In genomic region chr10:132150777-132151176, GRCh38 we compare ENCODE assay signal across 24 cellular contexts. TPM values are rescaled to one million over a fixed set of nuclear protein-coding genes. Genes with fewer than 3 reads are reported as not detected.
DNase-seq lines count a peak whose midpoint lies in the region; ATAC-seq, FAIRE-seq and TF ChIP-seq lines count a peak whose summit lies in the region.
"Had no signal": no experiment of that assay in that cellular context is flagged by ENCODE, and none has a peak within 500 bp of the region (broad histone marks: within the 10 kb centered on the region; RNA-seq: fewer than 3 reads in every experiment).

No MANE protein-coding gene starts in this region.

- no peak overlapping the region for H3K27ac ChIP-seq in HepG2 (ENCODE audit: extremely low read length, insufficient read depth, low read length)
- no peak overlapping the region for H3K27ac ChIP-seq in right lobe of liver
- no peak overlapping the region for H3K27ac ChIP-seq in HEK293 (ENCODE audit: extremely low read depth, low read depth, low read length)
- no peak overlapping the region for H3K27ac ChIP-seq in K562 (ENCODE audit: extremely low read depth, low read depth, low read length)
- H3K27ac ChIP-seq: 22Rv1, A549, BLaER1 had no signal

- H2AFZ ChIP-seq in HepG2 (ENCODE audit: low read length) = no peak overlapping the region
- H2AFZ ChIP-seq in K562 (ENCODE audit: low read depth, low read length) = no peak overlapping the region

- intact Hi-C loops in HepG2 (cut with micrococcal nuclease; ENCODE audit: unreplicated experiment) = no loop called here
- intact Hi-C loops in right lobe of liver (cut with DNase I) = no loop called here
- intact Hi-C loops in K562 (cut with micrococcal nuclease) = no loop called here

- 39% methylated on average over 2 of the region's 2 CpGs for WGBS in HepG2 (ENCODE audit: low lambda C conversion rate)
- WGBS in right lobe of liver (ENCODE audit: insufficient coverage, low coverage, low lambda C conversion rate, missing lambda C conversion rate) = 92% methylated on average over 2 of the region's 2 CpGs
- whole genome bisulfite sequencing in K562 (ENCODE audit: insufficient coverage, low coverage, missing lambda C conversion rate) = 19% methylated on average over 2 of the region's 2 CpGs

- H3K9ac ChIP-seq in HepG2 (ENCODE audit: insufficient read depth, low read depth, low read length) (no peak overlapping the region), K562 (ENCODE audit: insufficient read depth in 1 of 2, low read depth in 2 of 2, low read length in 2 of 2) (no peak overlapping the region)
- H3K9ac ChIP-seq: BLaER1 had no signal

- TF ChIP-seq EP300 in HepG2 (IDR thresholded peaks at IDR 0.05; ENCODE audit: low read depth in 2 of 2, low read length in 2 of 2) = no peak
- no peak for TF ChIP-seq EP300 in HepG2 (CRISPR knock-in tag; IDR thresholded peaks at IDR 0.05; ENCODE audit: borderline replicate concordance)
- no peak for TF ChIP-seq EP300 in K562 (IDR thresholded peaks at IDR 0.05; ENCODE audit: low read length)

- no peak for TF ChIP-seq RAD21 in HepG2 (CRISPR knock-in tag; IDR thresholded peaks at IDR 0.05)
- TF ChIP-seq RAD21 in K562 (CRISPR knock-in tag; conservative IDR thresholded peaks at IDR 0.05 in 1 of 2, IDR thresholded peaks at IDR 0.05 in 1 of 2) = no peak

- H3K9me3 ChIP-seq in HepG2 (ENCODE audit: low read length) (no peaks in the 10 kb centered on the region), right lobe of liver (no peaks in the 10 kb centered on the region), HEK293 (ENCODE audit: control insufficient read depth, insufficient read depth, low read depth, low read length) (no peaks in the 10 kb centered on the region), K562 (replicated peaks; ENCODE audit: control insufficient read depth, insufficient read depth, low read depth, low read length) (no peaks in the 10 kb centered on the region)
- H3K9me3 ChIP-seq: A549, BE2C, BLaER1, Caco-2 had no signal

- TF ChIP-seq CTCF in HepG2 (CRISPR knock-in tag; IDR thresholded peaks at IDR 0.05) = no peak
- no peak for TF ChIP-seq CTCF in right lobe of liver (IDR thresholded peaks at IDR 0.05)
- TF ChIP-seq CTCF in HEK293 (tag by site-specific recombination; IDR thresholded peaks at IDR 0.05) = no peak
- TF ChIP-seq CTCF in K562 (IDR thresholded peaks at IDR 0.05 in 2 of 3, conservative IDR thresholded peaks at IDR 0.05 in 1 of 3; ENCODE audit: insufficient read depth in 2 of 3, low read depth in 1 of 3, low read length in 3 of 3) = no peak

- H4K20me1 ChIP-seq in HepG2 (ENCODE audit: insufficient read depth, low read length) (peaks cover 2% of the 10 kb centered on the region; the same call in 1 of the 2 replicates), K562 (replicated peaks; ENCODE audit: control insufficient read depth, insufficient read depth, low read length) (no peaks in the 10 kb centered on the region)
- H4K20me1 ChIP-seq: BLaER1 had no signal

- H3K36me3 ChIP-seq in HepG2 (replicated peaks in 1 of 2; ENCODE audit: control insufficient read depth in 1 of 2, insufficient read depth in 2 of 2, low read length in 2 of 2) (no peaks in the 10 kb centered on the region), right lobe of liver (no peaks in the 10 kb centered on the region), HEK293 (ENCODE audit: control insufficient read depth in 2 of 2, insufficient read depth in 1 of 2, low read length in 2 of 2) (no peaks in the 10 kb centered on the region), K562 (ENCODE audit: control insufficient read depth, insufficient read depth, low read length) (no peaks in the 10 kb centered on the region)
- H3K36me3 ChIP-seq: BE2C, BLaER1 had no signal

- BruUV-seq in HepG2 (replicated peaks; lab: Mats Ljungman, UMichigan) = no TSS peak
- no TSS peak for BruUV-seq in K562 (replicated peaks; lab: Mats Ljungman, UMichigan)

- TF ChIP-seq POLR2A in HepG2 (IDR thresholded peaks at IDR 0.05; ENCODE audit: insufficient read depth in 1 of 2, low read depth in 2 of 2, low read length in 2 of 2) (no peak), right lobe of liver (IDR thresholded peaks at IDR 0.05) (no peak), K562 (conservative IDR thresholded peaks at IDR 0.05) (no peak)

- no peaks in the 10 kb centered on the region for H3K9me1 ChIP-seq in K562 (ENCODE audit: control insufficient read depth, insufficient read depth, low read length)

- no peak for ATAC-seq in HepG2
- ATAC-seq in right lobe of liver = no peak
- ATAC-seq in K562 = no peak
- no peak for ATAC-seq in HG02981 (IDR thresholded peaks at IDR 0.05; ENCODE audit: unreplicated experiment)
- ATAC-seq: A549; CD8-positive, alpha-beta T cell had no signal

- H3K4me3 ChIP-seq in HepG2 (replicated peaks in 1 of 3; ENCODE audit: insufficient read depth in 1 of 3, low read depth in 2 of 3, low read length in 3 of 3) (no peak overlapping the region), right lobe of liver (no peak overlapping the region), HEK293 (ENCODE audit: low read depth, low read length) (no peak overlapping the region), K562 (no peak overlapping the region)
- H3K4me3 ChIP-seq: A549, BLaER1 had no signal

- CTCF ChIA-PET in HepG2 (lab: Yijun Ruan, JAX; ENCODE audit: low intra/inter-chr PET ratio, low total read pairs) = no interaction called here
- CTCF ChIA-PET in HEK293 (lab: Yijun Ruan, JAX) = no interaction called here
- CTCF ChIA-PET in K562 (lab: Yijun Ruan, JAX; ENCODE audit: low intra/inter-chr PET ratio) = no interaction called here

- POLR2A ChIA-PET in HepG2 (lab: Yijun Ruan, JAX) = no interaction called here
- POLR2A ChIA-PET in HEK293 (lab: Yijun Ruan, JAX) = no interaction called here
- POLR2A ChIA-PET in K562 (lab: Yijun Ruan, JAX) = no interaction called here

- peaks cover 2 to 6% of the 10 kb centered on the region in 2 experiments; a peak in 3 of 5 replicates for H3K27me3 ChIP-seq in HepG2 (ENCODE audit: control insufficient read depth in 1 of 2, insufficient read depth in 2 of 2, low read length in 2 of 2)
- no peaks in the 10 kb centered on the region for H3K27me3 ChIP-seq in right lobe of liver
- peaks cover 0 to 17% of the 10 kb centered on the region in 2 experiments; a peak in 1 of 5 replicates for H3K27me3 ChIP-seq in K562 (ENCODE audit: control insufficient read depth in 2 of 2, insufficient read depth in 2 of 2, low read length in 2 of 2)
- H3K27me3 ChIP-seq: BE2C, BLaER1 had no signal

- FAIRE-seq in HepG2 (lab: Jason Lieb, UNC) (no peak), K562 (lab: Jason Lieb, UNC) (no peak)
- FAIRE-seq: A549, G401.6, GM12891, GM19239 had no signal

- H3K79me2 ChIP-seq in HepG2 (ENCODE audit: insufficient read depth, low read length) (no peaks in the 10 kb centered on the region), K562 (ENCODE audit: control insufficient read depth, insufficient read depth, low read length) (no peaks in the 10 kb centered on the region)

- DNase-seq in HepG2 (ENCODE audit: low spot score) (no peak), right lobe of liver (no peak), K562 (ENCODE audit: extremely low read depth in 1 of 4, low spot score in 3 of 4) (no peak), DMS153 treated with DMSO at 0.1 percent for 48 hours (lab: John Stamatoyannopoulos, UW; ENCODE audit: unreplicated experiment) (no peak)
- DNase-seq: AML-193; C1 segment of cervical spinal cord; Caco-2; Calu3; CD4-positive, CD25-positive, alpha-beta regulatory T cell; CD8-positive, alpha-beta T cell; DMS 273 treated with DMSO at 0.1 percent for 48 hours; DMS153; DMS79 treated with DMSO at 0.1 percent for 48 hours; GF-D8 had no signal

- no peaks in the 10 kb centered on the region for H3K4me1 ChIP-seq in HepG2 (ENCODE audit: insufficient read depth, low read length)
- no peaks in the 10 kb centered on the region for H3K4me1 ChIP-seq in right lobe of liver
- no peaks in the 10 kb centered on the region for H3K4me1 ChIP-seq in HEK293 (ENCODE audit: control insufficient read depth, insufficient read depth, low read length)
- H3K4me1 ChIP-seq in K562 (replicated peaks in 1 of 2; ENCODE audit: control insufficient read depth in 2 of 2, insufficient read depth in 2 of 2, low read length in 2 of 2) = no peaks in the 10 kb centered on the region
- H3K4me1 ChIP-seq: A549, BE2C, Caco-2 had no signal

- in situ Hi-C loops in HepG2 (cut with HindIII; ENCODE audit: extremely low pct_ligation_motif_present, low pct_unique_long_range_greater_than_20kb) (no loop called here), K562 (cut with MboI) (no loop called here)

- no peak overlapping the region for H3K4me2 ChIP-seq in HepG2 (ENCODE audit: low read depth, low read length)
- H3K4me2 ChIP-seq in K562 (ENCODE audit: insufficient read depth, low read length) = no peak overlapping the region
- H3K4me2 ChIP-seq: A549, BLaER1 had no signal

RNA-seq across cellular contexts. Expression of gene DPYSL4, which starts 36.0 kb away (rescaled TPM):
- total RNA-seq in HepG2 (2016; rRNA removed; fragmentation: Illumina TruSeq; extraction: Trizol) (0.38 and 0.84 TPM in 2 replicates), right lobe of liver (under 1 TPM in 3 of 6 experiments, not detected in 3; 0.24 to 0.31 (median 0.25) TPM), K562 (2014; rRNA removed) (not detected in 2 replicates), K562 (2014; rRNA removed; fragmentation: Illumina TruSeq; extraction: Trizol) (not detected in 2 replicates), K562 (2015; rRNA removed; fragmentation: Illumina TruSeq; extraction: Trizol) (not detected in 2 replicates), K562 (2021) (0.11 TPM in 1 of 2 replicates, not detected in the other)
- total RNA-seq in HepG2 (2016; cell fraction: cytosol; rRNA removed; fragmentation: Illumina TruSeq; extraction: Trizol; ENCODE audit: low read depth) = 0.30 and 0.53 TPM in 2 replicates
- total RNA-seq in HepG2 (2016; cell fraction: insoluble cytoplasmic fraction; rRNA removed; fragmentation: Illumina TruSeq; extraction: Trizol) = 0.28 and 0.67 TPM in 2 replicates
- total RNA-seq in HepG2 (2016; cell fraction: membrane; rRNA removed; fragmentation: Illumina TruSeq; extraction: Trizol) = 0.65 and 0.72 TPM in 2 replicates
- 0.25 and 0.85 TPM in 2 replicates for total RNA-seq in HepG2 (2016; cell fraction: nucleus; rRNA removed; fragmentation: Illumina TruSeq; extraction: Trizol)
- polyA plus RNA-seq in HepG2 (2011; rRNA removed) (1.2 and 2.1 TPM in 2 replicates), K562 (2011; rRNA removed) (0.03 TPM in 1 of 2 replicates, not detected in the other), K562 (2014; fragmentation: Illumina TruSeq; extraction: Trizol) (not detected in 2 replicates), K562 (2014; fragmentation: Nextera tagmentation; extraction: Ambion mirVana) (not detected), K562 (2014; rRNA removed) (not detected in 2 replicates)
- polyA plus RNA-seq in HepG2 (2011; cell fraction: cytosol; rRNA removed) = 0.87 and 0.98 TPM in 2 replicates
- polyA plus RNA-seq in HepG2 (2011; cell fraction: nucleus; rRNA removed) = 6.5 and 9.7 TPM in 2 replicates
- polyA plus RNA-seq in HepG2 (2012) = 0.76 and 1.7 TPM in 2 replicates
- polyA plus RNA-seq in HepG2 (2016; cell fraction: cytosol; fragmentation: Illumina TruSeq; extraction: Trizol; ENCODE audit: low read depth) = 0.43 and 0.57 TPM in 2 replicates
- 0.42 and 0.70 TPM in 2 replicates for polyA plus RNA-seq in HepG2 (2016; cell fraction: insoluble cytoplasmic fraction; fragmentation: Illumina TruSeq; extraction: Trizol; ENCODE audit: low read depth)
- polyA plus RNA-seq in HepG2 (2016; cell fraction: membrane; fragmentation: Illumina TruSeq; extraction: Trizol; ENCODE audit: low read depth) = 0.53 and 0.62 TPM in 2 replicates
- 1.1 and 1.7 TPM in 2 replicates for polyA plus RNA-seq in HepG2 (2016; cell fraction: nucleus; fragmentation: Illumina TruSeq; extraction: Trizol; ENCODE audit: insufficient read depth, low read depth)
- 0.07 and 2.3 TPM in 2 replicates for polyA minus RNA-seq in HepG2 (2011; rRNA and poly(A)+ RNA removed; ENCODE audit: low replicate concordance)
- 1.1 and 1.6 TPM in 2 replicates for polyA minus RNA-seq in HepG2 (2011; cell fraction: cytosol; rRNA and poly(A)+ RNA removed)
- 1.2 TPM in 2 replicates for polyA minus RNA-seq in HepG2 (2011; cell fraction: nucleus; rRNA and poly(A)+ RNA removed)
- total RNA-seq in K562 (2011; cell fraction: chromatin; rRNA removed; ENCODE audit: low replicate concordance) = 0.25 and 0.32 TPM in 2 replicates
- total RNA-seq in K562 (2011; cell fraction: nucleolus; rRNA removed) = 0.26 TPM in 1 of 2 replicates, not detected in the other
- total RNA-seq in K562 (2011; cell fraction: nucleoplasm; rRNA removed) = 0.15 TPM in 1 of 2 replicates, not detected in the other
- polyA plus RNA-seq in K562 (2011; cell fraction: cytosol; rRNA removed) = not detected in 2 replicates
- 0.08 and 0.40 TPM in 2 replicates for polyA plus RNA-seq in K562 (2011; cell fraction: nucleus; rRNA removed)
- 0.07 and 0.24 TPM in 2 replicates for polyA plus RNA-seq in K562 (2012)
- polyA minus RNA-seq in K562 (2011; rRNA and poly(A)+ RNA removed) = not detected in 2 replicates
- not detected in 2 replicates for polyA minus RNA-seq in K562 (2011; cell fraction: cytosol; rRNA and poly(A)+ RNA removed)
- 0.54 TPM in 1 of 2 replicates, not detected in the other for polyA minus RNA-seq in K562 (2011; cell fraction: nucleus; rRNA and poly(A)+ RNA removed)
- total RNA-seq: Caco-2, Calu3 had no signal
- polyA plus RNA-seq: CD14-positive monocyte had no signal

Comparison
In these comparisons a context has a peak if more than half of its experiments do, and no peak if none do; other contexts are left out.
1. Of the 241 proteins assayed by ChIP-seq in both HepG2 and K562: peak only in HepG2: ARNT, FOXK2 and PHB2; only in K562: none; in both: none; in neither: 237; mixed calls (peak in some experiments, not most) for 1.